ENCODE assay signal across 25 cellular contexts in genomic region chrX:14357314-14357713, GRCh38.
DNase-seq lines count a peak whose midpoint lies in the region; ATAC-seq, FAIRE-seq and TF ChIP-seq lines count a peak whose summit lies in the region.
"Had no signal": no experiment of that assay in that cellular context is flagged by ENCODE, and none has a peak within 500 bp of the region (broad histone marks: within the 10 kb centered on the region; RNA-seq: fewer than 3 reads in every experiment).

No MANE protein-coding gene starts in this region.

- no peaks in the 10 kb centered on the region for H3K79me2 ChIP-seq in GM23248 (ENCODE audit: insufficient read depth)
- H3K79me2 ChIP-seq in smooth muscle cell (ENCODE audit: low read depth): no peaks in the 10 kb centered on the region

- no peaks in the 10 kb centered on the region for H3K4me1 Mint-ChIP-seq in progenitor cell of endocrine pancreas (ENCODE audit: low read depth)
- H3K4me1 Mint-ChIP-seq: B cell, CD14-positive monocyte had no signal

- H3K36me3 Mint-ChIP-seq in progenitor cell of endocrine pancreas (ENCODE audit: insufficient read depth): peaks cover 3% of the 10 kb centered on the region
- H3K36me3 Mint-ChIP-seq: CD14-positive monocyte had no signal

- no peak for FAIRE-seq in bronchial epithelial cell (lab: Jason Lieb, UNC)
- FAIRE-seq: A204.1, GM19239 had no signal

- ATAC-seq in foreskin keratinocyte (peak; percentile 82), GM19324 (IDR thresholded peaks at IDR 0.05; ENCODE audit: low FRiP score, unreplicated experiment) (no peak)

- no peak overlapping the region for H3K4me3 ChIP-seq in GM23248
- H3K4me3 ChIP-seq in bronchial epithelial cell (ENCODE audit: low read depth, low read length): no peak overlapping the region
- H3K4me3 ChIP-seq in smooth muscle cell: no peak overlapping the region
- no peak overlapping the region for H3K4me3 ChIP-seq in prostate gland
- H3K4me3 ChIP-seq: Peyer's patch had no signal

- H3K4me1 ChIP-seq in GM23248 (ENCODE audit: insufficient read depth) (peaks cover 41% of the 10 kb centered on the region), foreskin keratinocyte (peaks cover 29% of the 10 kb centered on the region), smooth muscle cell (ENCODE audit: low read depth) (no peaks in the 10 kb centered on the region), prostate gland (replicated peaks) (no peaks in the 10 kb centered on the region)
- H3K4me1 ChIP-seq: Peyer's patch had no signal

- H3K9me3 ChIP-seq in GM23248 (ENCODE audit: low read depth): no peaks in the 10 kb centered on the region
- H3K9me3 ChIP-seq in smooth muscle cell (replicated peaks; ENCODE audit: low read depth): peaks cover 5% of the 10 kb centered on the region
- no peaks in the 10 kb centered on the region for H3K9me3 ChIP-seq in prostate gland
- H3K9me3 ChIP-seq: Peyer's patch had no signal

- intact Hi-C loops in prostate gland (cut with DNase I): no loop called here

- no peak overlapping the region for H3K4me3 Mint-ChIP-seq in progenitor cell of endocrine pancreas (ENCODE audit: low read depth)
- H3K4me3 Mint-ChIP-seq: B cell, CD14-positive monocyte had no signal

- H3K27ac ChIP-seq in GM23248 (peak overlapping the region; percentile 33; the same call in 1 of the 2 replicates), foreskin keratinocyte (peak overlapping the region; percentile 83), smooth muscle cell (ENCODE audit: low read depth) (peak overlapping the region; percentile 10), prostate gland (no peak overlapping the region)
- H3K27ac ChIP-seq: KMS-11, Peyer's patch had no signal

- H3K4me2 ChIP-seq in GM23248 (ENCODE audit: unreplicated experiment) (no peak overlapping the region), smooth muscle cell (no peak overlapping the region)
- H3K4me2 ChIP-seq: KMS-11 had no signal

- H3F3A ChIP-seq in GM23248 (ENCODE audit: insufficient read depth): peaks cover 32% of the 10 kb centered on the region
- H3F3A ChIP-seq in smooth muscle cell (ENCODE audit: low read depth): no peaks in the 10 kb centered on the region

- no peak overlapping the region for H3K27ac Mint-ChIP-seq in progenitor cell of endocrine pancreas
- H3K27ac Mint-ChIP-seq: B cell, CD14-positive monocyte had no signal

- DNase-seq in GM23248: peak; percentile 36
- peak; percentile 63 for DNase-seq in bronchial epithelial cell (ENCODE audit: low read depth)
- peak; percentile 61 to 76 for DNase-seq in foreskin keratinocyte
- no peak for DNase-seq in smooth muscle cell (lab: John Stamatoyannopoulos, UW; ENCODE audit: unreplicated experiment)
- no peak for DNase-seq in progenitor cell of endocrine pancreas (ENCODE audit: low spot score, unreplicated experiment)
- DNase-seq in prostate gland (ENCODE audit: low spot score): no peak
- DNase-seq: EL, GF-D8, H7, MV-4-11, NCI-H1105 treated with DMSO at 0.1 percent for 48 hours, NCI-H1694, NCI-H2081, NCI-H2171, NCI-H345, NCI-H524, NCI-H774, Peyer's patch, Right ventricle myocardium superior had no signal

- TF ChIP-seq CTCF in bronchial epithelial cell (IDR thresholded peaks at IDR 0.05; ENCODE audit: insufficient read depth, low read length, severe bottlenecking): no peak
- TF ChIP-seq CTCF in foreskin keratinocyte (conservative IDR thresholded peaks at IDR 0.05): no peak
- no peak for TF ChIP-seq CTCF in smooth muscle cell (IDR thresholded peaks at IDR 0.05; ENCODE audit: borderline replicate concordance, insufficient read depth, poor library complexity, severe bottlenecking)
- TF ChIP-seq CTCF in progenitor cell of endocrine pancreas (IDR thresholded peaks at IDR 0.05; ENCODE audit: unreplicated experiment): no peak
- no peak for TF ChIP-seq CTCF in prostate gland (IDR thresholded peaks at IDR 0.05)

- TF ChIP-seq POLR2A in prostate gland (IDR thresholded peaks at IDR 0.05): no peak

- peaks cover 26% of the 10 kb centered on the region for H3K9me3 Mint-ChIP-seq in progenitor cell of endocrine pancreas (ENCODE audit: low read depth)

- no peaks in the 10 kb centered on the region for H3K36me3 ChIP-seq in GM23248 (ENCODE audit: low read depth)
- H3K36me3 ChIP-seq in bronchial epithelial cell (ENCODE audit: control insufficient read depth, insufficient read depth, low read length): no peaks in the 10 kb centered on the region
- no peaks in the 10 kb centered on the region for H3K36me3 ChIP-seq in smooth muscle cell (ENCODE audit: low read depth)
- H3K36me3 ChIP-seq in prostate gland: no peaks in the 10 kb centered on the region
- H3K36me3 ChIP-seq: Peyer's patch had no signal

- H3K27me3 Mint-ChIP-seq in progenitor cell of endocrine pancreas: no peaks in the 10 kb centered on the region
- H3K27me3 Mint-ChIP-seq: B cell had no signal

- no peaks in the 10 kb centered on the region for H3K9me2 ChIP-seq in GM23248 (ENCODE audit: insufficient read depth)

- H3K27me3 ChIP-seq in GM23248 (replicated peaks; ENCODE audit: insufficient read depth) (no peaks in the 10 kb centered on the region), bronchial epithelial cell (ENCODE audit: control insufficient read depth, insufficient read depth, low read length) (no peaks in the 10 kb centered on the region), foreskin keratinocyte (no peaks in the 10 kb centered on the region), smooth muscle cell (ENCODE audit: low read depth) (no peaks in the 10 kb centered on the region), prostate gland (replicated peaks; ENCODE audit: insufficient read depth) (no peaks in the 10 kb centered on the region)
- H3K27me3 ChIP-seq: Peyer's patch had no signal

- H2AFZ ChIP-seq in GM23248 (no peak overlapping the region), smooth muscle cell (ENCODE audit: low read depth) (no peak overlapping the region)

- H3K9ac ChIP-seq in GM23248 (no peak overlapping the region), smooth muscle cell (ENCODE audit: low read depth) (no peak overlapping the region)
- H3K9ac ChIP-seq: KMS-11 had no signal

- in situ Hi-C loops in GM23248 (cut with MboI): no loop called here

- H4K20me1 ChIP-seq in GM23248 (ENCODE audit: insufficient read depth) (no peaks in the 10 kb centered on the region), smooth muscle cell (ENCODE audit: low read depth) (no peaks in the 10 kb centered on the region)

Comparison
In these comparisons a context has a peak if more than half of its experiments do, and no peak if none do; other contexts are left out.
1. DNase-seq: peak in GM23248 (single experiment), bronchial epithelial cell (single experiment) and foreskin keratinocyte (2 of 2); none in smooth muscle cell (single experiment), progenitor cell of endocrine pancreas (single experiment) and prostate gland (single experiment).
2. H3K27ac ChIP-seq: peak in GM23248 (single experiment), foreskin keratinocyte (single experiment) and smooth muscle cell (single experiment); none in prostate gland (0 of 2).